Comparison of ENCODE assay signal across 18 cellular contexts in genomic region chr20:5061209-5061608, GRCh38.
DNase-seq lines count a peak whose midpoint lies in the region; ATAC-seq and TF ChIP-seq lines count a peak whose summit lies in the region.
"Had no signal": no experiment of that assay in that cellular context is flagged by ENCODE, and none has a peak within 500 bp of the region (broad histone marks: within the 10 kb centered on the region; RNA-seq: fewer than 3 reads in every experiment).

No MANE protein-coding gene starts in this region.

- no peak for TF ChIP-seq CTCF in MM.1S (IDR thresholded peaks at IDR 0.05; ENCODE audit: low read length)

- 0 out of 2 replicates have a peak, but pooled peaks cover 7% of the 10 kb centered on the region for H3F3A ChIP-seq in MM.1S (ENCODE audit: insufficient read depth, low read length)

- DNase-seq in EL (peak; percentile 33), LoVo (ENCODE audit: low spot score) (peak; percentile 83), amniotic epithelial cell (ENCODE audit: low read depth) (peak; percentile 49), kidney glomerular epithelial cell (lab: John Stamatoyannopoulos, UW) (peak; percentile 64), MM.1S (no peak)
- DNase-seq: activated naive CD4-positive, alpha-beta T cell; DMS 273 treated with DMSO at 0.1 percent for 48 hours; effector CD4-positive, alpha-beta T cell; NCI-H1694 treated with DMSO at 0.1 percent for 48 hours; NCI-H774; thyroid gland; WERI-Rb-1 had no signal

- H3K9ac ChIP-seq in MM.1S (ENCODE audit: low read length): no peak overlapping the region
- H3K9ac ChIP-seq: KMS-11 had no signal

- no peak overlapping the region for H3K27ac ChIP-seq in MM.1S (ENCODE audit: low read length)
- H3K27ac ChIP-seq: gastroesophageal sphincter, KMS-11, SK-N-MC, thyroid gland, WERI-Rb-1 had no signal

- H2AFZ ChIP-seq in MM.1S (ENCODE audit: low read length): no peak overlapping the region

- H3K36me3 ChIP-seq in MM.1S (replicated peaks; ENCODE audit: insufficient read depth, low read length): no peaks in the 10 kb centered on the region
- H3K36me3 ChIP-seq: thyroid gland, WERI-Rb-1 had no signal

- no peaks in the 10 kb centered on the region for H3K27me3 ChIP-seq in MM.1S (replicated peaks; ENCODE audit: insufficient read depth, low read length)
- H3K27me3 ChIP-seq: gastroesophageal sphincter, thyroid gland had no signal

- peaks cover 9% of the 10 kb centered on the region for H3K4me1 ChIP-seq in MM.1S (ENCODE audit: low read length)
- H3K4me1 ChIP-seq: gastroesophageal sphincter, thyroid gland had no signal

- H3K4me2 ChIP-seq in MM.1S (ENCODE audit: low read depth, low read length): no peak overlapping the region
- H3K4me2 ChIP-seq: KMS-11 had no signal

- ATAC-seq in HG03280 (IDR thresholded peaks at IDR 0.05; ENCODE audit: unreplicated experiment) (no peak), GM21367 (IDR thresholded peaks at IDR 0.05; ENCODE audit: unreplicated experiment) (no peak), HG02870 (IDR thresholded peaks at IDR 0.05; ENCODE audit: unreplicated experiment) (no peak)
- ATAC-seq: gastroesophageal sphincter had no signal

- no peaks in the 10 kb centered on the region for H3K9me2 ChIP-seq in MM.1S (replicated peaks; ENCODE audit: insufficient read depth, low read length)

- no peaks in the 10 kb centered on the region for H3K79me2 ChIP-seq in MM.1S (ENCODE audit: low read length)

- H3K9me3 ChIP-seq in MM.1S (replicated peaks; ENCODE audit: insufficient read depth, low read length): no peaks in the 10 kb centered on the region
- H3K9me3 ChIP-seq: thyroid gland had no signal

- H3K4me3 ChIP-seq in MM.1S (ENCODE audit: low read length): no peak overlapping the region
- H3K4me3 ChIP-seq: gastroesophageal sphincter, SK-N-MC, thyroid gland had no signal

- H4K20me1 ChIP-seq in MM.1S (ENCODE audit: insufficient read depth, low read length): no peaks in the 10 kb centered on the region
